Comparison of ENCODE assay signal across 26 cellular contexts in the genomic region with DNA sequence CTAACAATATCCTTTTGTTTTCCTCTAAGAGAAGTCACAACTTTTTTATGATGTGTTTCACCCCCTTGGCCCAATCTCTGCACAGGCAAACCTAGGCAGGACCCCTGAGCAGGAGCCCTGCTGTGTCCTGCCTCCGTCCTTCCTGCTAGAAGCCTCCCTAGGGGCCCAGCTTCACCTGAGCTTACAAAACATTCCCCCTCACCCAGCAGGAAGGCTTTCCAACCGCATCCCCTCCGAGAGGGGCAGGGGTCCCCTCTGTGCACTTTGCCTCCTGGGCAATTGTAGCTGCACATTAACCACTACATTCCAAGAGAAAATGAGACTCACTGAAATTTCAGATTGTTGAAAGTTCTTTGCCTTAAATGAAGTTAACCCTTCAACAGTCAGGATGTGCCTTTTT.
"Had no signal": no experiment of that assay in that cellular context is flagged by ENCODE, and none has a peak within 500 bp of the region (broad histone marks: within the 10 kb centered on the region; RNA-seq: fewer than 3 reads in every experiment).

No MANE protein-coding gene starts in this region.

- DNase-seq: activated CD4-positive, alpha-beta memory T cell treated with anti-CD3 and anti-CD28 coated beads, Interleukin-2, amount 10 ng/mL, durations not matched to agents 7 days and 5 days; activated CD4-positive, alpha-beta T cell treated with anti-CD3 and anti-CD28 coated beads, Interleukin-2, amount 10 ng/mL, durations not matched to agents 7 days and 5 days; activated CD4-positive, alpha-beta T cell treated with anti-CD3 and anti-CD28 coated beads, Interleukin-2, amount 50 U/mL, for 4 hours; activated CD8-positive, alpha-beta memory T cell treated with anti-CD3 and anti-CD28 coated beads, Interleukin-2, amount 50 U/mL, for 48 hours; activated gamma-delta T cell; activated naive CD4-positive, alpha-beta T cell; activated naive CD4-positive, alpha-beta T cell treated with anti-CD3 and anti-CD28 coated beads, Interleukin-2, amount 10 ng/mL, durations not matched to agents 7 days and 5 days; activated T-cell treated with anti-CD3 and anti-CD28 coated beads for 4 hours; activated T-cell treated with anti-CD3 and anti-CD28 coated beads, Interleukin-2, amount 50 U/mL, for 24 hours; activated T-cell treated with anti-CD3 and anti-CD28 coated beads, Interleukin-2, amount 50 U/mL, for 72 hours; amniotic stem cell; anterior cingulate cortex; brain microvascular endothelial cell; dorsolateral prefrontal cortex; effector memory CD4-positive, alpha-beta T cell; erythroblast; esophagus squamous epithelium; foreskin melanocyte; T-helper 2 cell had no signal

- H3K4me1 Mint-ChIP-seq: activated CD4-positive, alpha-beta memory T cell treated with anti-CD3 and anti-CD28 coated beads, Interleukin-2, amount 10 ng/mL, durations not matched to agents 7 days and 5 days; activated CD4-positive, alpha-beta T cell treated with anti-CD3 and anti-CD28 coated beads, Interleukin-2, amount 10 ng/mL, durations not matched to agents 7 days and 5 days; activated naive CD4-positive, alpha-beta T cell treated with anti-CD3 and anti-CD28 coated beads, Interleukin-2, amount 10 ng/mL, durations not matched to agents 7 days and 5 days; central memory CD8-positive, alpha-beta T cell had no signal

- H3K9me3 Mint-ChIP-seq: activated CD4-positive, alpha-beta T cell treated with anti-CD3 and anti-CD28 coated beads, Interleukin-2, amount 10 ng/mL, durations not matched to agents 7 days and 5 days; activated naive CD4-positive, alpha-beta T cell treated with anti-CD3 and anti-CD28 coated beads, Interleukin-2, amount 10 ng/mL, durations not matched to agents 7 days and 5 days; activated T-cell treated with anti-CD3 and anti-CD28 coated beads, Interleukin-2, amount 50 U/mL, for 24 hours; dendritic cell treated with granulocyte-macrophage colony-stimulating factor and Interleukin-4, amounts not matched to agents 40 ng/mL and 50 ng/mL, for 4 days had no signal

- ATAC-seq: activated T-cell treated with anti-CD3 and anti-CD28 coated beads, Interleukin-2, amount 50 U/mL, for 72 hours; gastroesophageal sphincter had no signal

- H3K36me3 ChIP-seq: brain microvascular endothelial cell, esophagus squamous epithelium, gastroesophageal sphincter had no signal

- H3K27ac ChIP-seq: brain microvascular endothelial cell, coronary artery, dorsolateral prefrontal cortex, esophagus squamous epithelium, gastroesophageal sphincter had no signal

- H3K9me3 ChIP-seq: esophagus squamous epithelium, gastroesophageal sphincter had no signal

- H3K27me3 ChIP-seq: brain microvascular endothelial cell, esophagus squamous epithelium had no signal

- H3K4me3 ChIP-seq: coronary artery, dorsolateral prefrontal cortex, esophagus squamous epithelium, gastroesophageal sphincter had no signal

- FAIRE-seq: astrocyte, bronchial epithelial cell had no signal

- H3K36me3 Mint-ChIP-seq: activated naive CD4-positive, alpha-beta T cell treated with anti-CD3 and anti-CD28 coated beads, Interleukin-2, amount 10 ng/mL, durations not matched to agents 7 days and 5 days; activated naive CD8-positive, alpha-beta T cell had no signal

- H3K4me1 ChIP-seq: esophagus squamous epithelium, gastroesophageal sphincter had no signal

- H3K27ac Mint-ChIP-seq: activated CD4-positive, alpha-beta memory T cell treated with anti-CD3 and anti-CD28 coated beads, Interleukin-2, amount 10 ng/mL, durations not matched to agents 7 days and 5 days; activated CD4-positive, alpha-beta T cell treated with anti-CD3 and anti-CD28 coated beads, Interleukin-2, amount 10 ng/mL, durations not matched to agents 7 days and 5 days; activated naive CD4-positive, alpha-beta T cell treated with anti-CD3 and anti-CD28 coated beads, Interleukin-2, amount 10 ng/mL, durations not matched to agents 7 days and 5 days; activated naive CD8-positive, alpha-beta T cell; activated T-cell treated with anti-CD3 and anti-CD28 coated beads, Interleukin-2, amount 50 U/mL, for 24 hours; activated T-cell treated with anti-CD3 and anti-CD28 coated beads, Interleukin-2, amount 50 U/mL, for 72 hours; dendritic cell treated with granulocyte-macrophage colony-stimulating factor and Interleukin-4, amounts not matched to agents 40 ng/mL and 50 ng/mL, for 4 days had no signal

- H3K4me3 Mint-ChIP-seq: activated CD4-positive, alpha-beta memory T cell treated with anti-CD3 and anti-CD28 coated beads, Interleukin-2, amount 10 ng/mL, durations not matched to agents 7 days and 5 days; activated CD4-positive, alpha-beta T cell treated with anti-CD3 and anti-CD28 coated beads, Interleukin-2, amount 10 ng/mL, durations not matched to agents 7 days and 5 days; activated naive CD4-positive, alpha-beta T cell treated with anti-CD3 and anti-CD28 coated beads, Interleukin-2, amount 10 ng/mL, durations not matched to agents 7 days and 5 days; activated naive CD8-positive, alpha-beta T cell; activated T-cell treated with anti-CD3 and anti-CD28 coated beads, Interleukin-2, amount 50 U/mL, for 24 hours; activated T-cell treated with anti-CD3 and anti-CD28 coated beads, Interleukin-2, amount 50 U/mL, for 72 hours; central memory CD8-positive, alpha-beta T cell; dendritic cell treated with granulocyte-macrophage colony-stimulating factor and Interleukin-4, amounts not matched to agents 40 ng/mL and 50 ng/mL, for 4 days had no signal

- H3K27me3 Mint-ChIP-seq: activated CD4-positive, alpha-beta memory T cell treated with anti-CD3 and anti-CD28 coated beads, Interleukin-2, amount 10 ng/mL, durations not matched to agents 7 days and 5 days; activated CD4-positive, alpha-beta T cell treated with anti-CD3 and anti-CD28 coated beads, Interleukin-2, amount 10 ng/mL, durations not matched to agents 7 days and 5 days; activated naive CD4-positive, alpha-beta T cell treated with anti-CD3 and anti-CD28 coated beads, Interleukin-2, amount 10 ng/mL, durations not matched to agents 7 days and 5 days; activated T-cell treated with anti-CD3 and anti-CD28 coated beads, Interleukin-2, amount 50 U/mL, for 24 hours; central memory CD8-positive, alpha-beta T cell; dendritic cell treated with granulocyte-macrophage colony-stimulating factor and Interleukin-4, amounts not matched to agents 40 ng/mL and 50 ng/mL, for 4 days had no signal
